In genomic region chr4:71209161-71209560, GRCh38 we compare ENCODE assay signal across 17 cellular contexts.
DNase-seq lines count a peak whose midpoint lies in the region; TF ChIP-seq lines count a peak whose summit lies in the region.
"Had no signal": no experiment of that assay in that cellular context is flagged by ENCODE, and none has a peak within 500 bp of the region (broad histone marks: within the 10 kb centered on the region; RNA-seq: fewer than 3 reads in every experiment).

No MANE protein-coding gene starts in this region.

- DNase-seq in AG08395 (ENCODE audit: low spot score) = peak; percentile 86
- DNase-seq in LHCN-M2 (ENCODE audit: low read depth) = peak; percentile 50
- DNase-seq in epithelial cell of proximal tubule (ENCODE audit: low read depth) = peak; percentile 74
- DNase-seq in myocyte (ENCODE audit: low read depth) = peak; percentile 26
- no peak for DNase-seq in HUDEP-2 (lab: John Stamatoyannopoulos, UW; ENCODE audit: unreplicated experiment in 76 of 76)
- no peak for DNase-seq in activated effector memory CD4-positive, alpha-beta T cell treated with anti-CD3 and anti-CD28 coated beads, Interleukin-2, amount 50 U/mL, for 16 hours
- no peak for DNase-seq in NCI-H446 (lab: John Stamatoyannopoulos, UW)
- DNase-seq in hypothalamus (lab: John Stamatoyannopoulos, UW) = no peak
- DNase-seq: activated CD4-positive, CD25-positive, alpha-beta regulatory T cell treated with anti-CD3 and anti-CD28 coated beads, Interleukin-2, amount 50 U/mL, for 72 hours; activated CD8-positive, alpha-beta memory T cell treated with anti-CD3 and anti-CD28 coated beads, Interleukin-2, amount 10 ng/mL, durations not matched to agents 7 days and 5 days; activated effector memory CD4-positive, alpha-beta T cell treated with Interleukin-2 at 50 U/mL for 16 hours; aorta; foreskin fibroblast; mammary epithelial cell; NCI-H1436 treated with DMSO at 0.1 percent for 48 hours; SIG-M5; upper lobe of left lung had no signal

- no peak for TF ChIP-seq CTCF in epithelial cell of proximal tubule (conservative IDR thresholded peaks at IDR 0.05; ENCODE audit: low read depth, low read length)

- no peak overlapping the region for H3K4me3 ChIP-seq in epithelial cell of proximal tubule (ENCODE audit: low read depth, low read length)
- H3K4me3 ChIP-seq: upper lobe of left lung had no signal

Comparison
In these comparisons a context has a peak if more than half of its experiments do, and no peak if none do; other contexts are left out.
1. DNase-seq: peak in AG08395 (single experiment), LHCN-M2 (single experiment), epithelial cell of proximal tubule (single experiment) and myocyte (single experiment); none in HUDEP-2 (0 of 76), activated effector memory CD4-positive, alpha-beta T cell treated with anti-CD3 and anti-CD28 coated beads, Interleukin-2, amount 50 U/mL, for 16 hours (single experiment), NCI-H446 (0 of 2) and hypothalamus (0 of 51).